ENCODE assay signal across 20 cellular contexts in genomic region chr12:5376591-5377207, GRCh38. TPM values are rescaled to one million over a fixed set of nuclear protein-coding genes. Genes with fewer than 3 reads are reported as not detected.
DNase-seq lines count a peak whose midpoint lies in the region; ATAC-seq and TF ChIP-seq lines count a peak whose summit lies in the region.
"Had no signal": no experiment of that assay in that cellular context is flagged by ENCODE, and none has a peak within 500 bp of the region (broad histone marks: within the 10 kb centered on the region; RNA-seq: fewer than 3 reads in every experiment).

No MANE protein-coding gene starts in this region.

- ATAC-seq in left colon = peak; percentile 79
- ATAC-seq in GM18861 (IDR thresholded peaks at IDR 0.05; ENCODE audit: unreplicated experiment) = no peak
- ATAC-seq: CD8-positive, alpha-beta T cell; sciatic nerve had no signal

- no peaks in the 10 kb centered on the region for H3K27me3 ChIP-seq in endodermal cell (ENCODE audit: control insufficient read depth, insufficient read depth, low read length, poor library complexity, severe bottlenecking)

- no peaks in the 10 kb centered on the region for H3K4me1 ChIP-seq in endodermal cell (ENCODE audit: control insufficient read depth, insufficient read depth, low read length)
- H3K4me1 ChIP-seq: left ventricle myocardium inferior had no signal

- H3K27ac ChIP-seq in endodermal cell (ENCODE audit: low read depth, low read length) = no peak overlapping the region
- H3K27ac ChIP-seq: left ventricle myocardium inferior had no signal

- H3K27ac Mint-ChIP-seq in endodermal cell = no peak overlapping the region
- H3K27ac Mint-ChIP-seq: activated naive CD4-positive, alpha-beta T cell treated with anti-CD3 and anti-CD28 coated beads, Interleukin-2, amount 50 U/mL, for 24 hours; CD8-positive, alpha-beta T cell had no signal

- WGBS in endodermal cell (ENCODE audit: insufficient coverage in 1 of 2, insufficient read length in 1 of 2), 2 experiments = 95 to 96% methylated on average over 4 to 5 of the region's 5 CpGs

- H3K9me3 Mint-ChIP-seq in endodermal cell = no peaks in the 10 kb centered on the region
- H3K9me3 Mint-ChIP-seq: activated naive CD4-positive, alpha-beta T cell treated with anti-CD3 and anti-CD28 coated beads, Interleukin-2, amount 50 U/mL, for 24 hours; CD8-positive, alpha-beta T cell had no signal

- intact Hi-C loops in left colon (cut with DNase I, micrococcal nuclease) = no loop called here

- no peak overlapping the region for H3K4me3 ChIP-seq in endodermal cell (ENCODE audit: low read length)
- H3K4me3 ChIP-seq: left ventricle myocardium inferior had no signal

- no peaks in the 10 kb centered on the region for H3K9me3 ChIP-seq in endodermal cell (ENCODE audit: control insufficient read depth, low read length)
- H3K9me3 ChIP-seq: left ventricle myocardium inferior had no signal

- DNase-seq in DMS53 treated with DMSO at 0.1 percent for 48 hours (lab: John Stamatoyannopoulos, UW; ENCODE audit: unreplicated experiment) (peak; percentile 100), NCI-H1417 treated with DMSO at 0.1 percent for 48 hours (lab: John Stamatoyannopoulos, UW) (peak; percentile 72), NCI-H510A (lab: John Stamatoyannopoulos, UW) (peak; percentile 99), left colon (peak; percentile 70 to 72), SW 1271 (lab: John Stamatoyannopoulos, UW) (no peak), endodermal cell (no peak), GM19240 (ENCODE audit: insufficient read length, low spot score) (no peak)
- DNase-seq: activated CD4-positive, alpha-beta T cell treated with anti-CD3 and anti-CD28 coated beads, Interleukin-2, amount 50 U/mL, for 4 hours; activated T-cell treated with anti-CD3 and anti-CD28 coated beads, Interleukin-2, amount 50 U/mL, for 1 hour; CD8-positive, alpha-beta T cell; foreskin melanocyte; left ventricle myocardium inferior; MM.1S; NCI-H524 treated with DMSO at 0.1 percent for 48 hours; occipital lobe; stimulated activated CD4-positive, alpha-beta T cell treated with anti-CD3 and anti-CD28 coated beads, Interleukin-1b, Interleukin-23, amount 100 ng/mL, for 48 hours; substantia nigra had no signal

- TF ChIP-seq CTCF in endodermal cell (conservative IDR thresholded peaks at IDR 0.05) = no peak

- no peak overlapping the region for H3K4me3 Mint-ChIP-seq in endodermal cell
- H3K4me3 Mint-ChIP-seq: activated naive CD4-positive, alpha-beta T cell treated with anti-CD3 and anti-CD28 coated beads, Interleukin-2, amount 50 U/mL, for 24 hours; CD8-positive, alpha-beta T cell had no signal

- no peak overlapping the region for H3K9ac ChIP-seq in endodermal cell (ENCODE audit: extremely low read depth, low read length, poor library complexity, severe bottlenecking)

- no peaks in the 10 kb centered on the region for H3K36me3 Mint-ChIP-seq in endodermal cell (ENCODE audit: low read depth)
- H3K36me3 Mint-ChIP-seq: activated naive CD4-positive, alpha-beta T cell treated with anti-CD3 and anti-CD28 coated beads, Interleukin-2, amount 50 U/mL, for 24 hours; CD8-positive, alpha-beta T cell had no signal

- no peaks in the 10 kb centered on the region for H3K36me3 ChIP-seq in endodermal cell (ENCODE audit: control insufficient read depth, insufficient read depth, low read length)
- H3K36me3 ChIP-seq: left ventricle myocardium inferior had no signal

- peaks cover 10% of the 10 kb centered on the region for H3K4me1 Mint-ChIP-seq in endodermal cell
- H3K4me1 Mint-ChIP-seq: activated naive CD4-positive, alpha-beta T cell treated with anti-CD3 and anti-CD28 coated beads, Interleukin-2, amount 50 U/mL, for 24 hours had no signal

- H3K27me3 Mint-ChIP-seq in endodermal cell (ENCODE audit: insufficient read depth) = peaks cover 40% of the 10 kb centered on the region

RNA-seq across cellular contexts. Expression of gene NTF3, which starts 55.2 kb away (rescaled TPM):
- under 1 TPM; 0.40 to 0.59 TPM for total RNA-seq in left colon
- 1 to 10 TPM in 1 of 2 donors, under 1 TPM in 1; 0.71 to 4.1 TPM for total RNA-seq in endodermal cell
- polyA plus RNA-seq in endodermal cell (2013, experiment 1 of 2) = 2.7 TPM
- 2.8 TPM for polyA plus RNA-seq in endodermal cell (2013, experiment 2 of 2)
- total RNA-seq: CD8-positive, alpha-beta T cell had no signal

Comparison
In these comparisons a context has a peak if more than half of its experiments do, and no peak if none do; other contexts are left out.
1. DNase-seq: peak in DMS53 treated with DMSO at 0.1 percent for 48 hours (single experiment), NCI-H1417 treated with DMSO at 0.1 percent for 48 hours (single experiment), NCI-H510A (single experiment) and left colon (2 of 2); none in SW 1271 (0 of 2), endodermal cell (single experiment) and GM19240 (single experiment).